ENCODE assay signal across 18 cellular contexts in genomic region chr2:61287254-61287653, GRCh38.
A peak's percentile ranks its signal among the peaks of the same experiment; 100 is the strongest.
DNase-seq lines count a peak whose midpoint lies in the region; ATAC-seq, FAIRE-seq and TF ChIP-seq lines count a peak whose summit lies in the region.
"Had no signal": no experiment of that assay in that cellular context is flagged by ENCODE, and none has a peak within 500 bp of the region (broad histone marks: within the 10 kb centered on the region; RNA-seq: fewer than 3 reads in every experiment).

No MANE protein-coding gene starts in this region.

- H3K27me3 Mint-ChIP-seq in Calu3 (ENCODE audit: unreplicated experiment) (no peaks in the 10 kb centered on the region), astrocyte (ENCODE audit: low read depth, unreplicated experiment) (no peaks in the 10 kb centered on the region)

- intact Hi-C loops in Calu3 (cut with micrococcal nuclease; ENCODE audit: unreplicated experiment): no loop called here
- intact Hi-C loops in HepG2 (cut with micrococcal nuclease; ENCODE audit: unreplicated experiment): no loop called here
- intact Hi-C loops in dorsolateral prefrontal cortex (cut with DNase I): no loop called here

- H3K27ac ChIP-seq in A549: no peak overlapping the region; a peak in 1 of 6 replicates
- H3K27ac ChIP-seq in astrocyte (ENCODE audit: low read depth, low read length): no peak overlapping the region
- no peak overlapping the region for H3K27ac ChIP-seq in HepG2 (ENCODE audit: extremely low read length, insufficient read depth, low read length)
- H3K27ac ChIP-seq in dorsolateral prefrontal cortex: no peak overlapping the region
- H3K27ac ChIP-seq: C4-2B had no signal

- POLR2A ChIA-PET in A549 (lab: Yijun Ruan, JAX) (no interaction called here), HepG2 (lab: Yijun Ruan, JAX) (no interaction called here)

- no peak overlapping the region for H3K4me3 ChIP-seq in A549
- no peak overlapping the region for H3K4me3 ChIP-seq in astrocyte (ENCODE audit: insufficient read depth, low read depth, low read length)
- H3K4me3 ChIP-seq in HepG2 (replicated peaks in 1 of 3; ENCODE audit: insufficient read depth in 1 of 3, low read depth in 2 of 3, low read length in 3 of 3): no peak overlapping the region
- no peak overlapping the region for H3K4me3 ChIP-seq in dorsolateral prefrontal cortex
- H3K4me3 ChIP-seq: SK-N-MC had no signal

- no peaks in the 10 kb centered on the region for H3K9me3 ChIP-seq in A549
- H3K9me3 ChIP-seq in astrocyte (ENCODE audit: insufficient read depth, low read depth, low read length): no peaks in the 10 kb centered on the region
- H3K9me3 ChIP-seq in HepG2 (ENCODE audit: low read length): no peaks in the 10 kb centered on the region

- H3K9me3 Mint-ChIP-seq in Calu3 (ENCODE audit: low read depth, unreplicated experiment): no peaks in the 10 kb centered on the region
- H3K9me3 Mint-ChIP-seq in astrocyte (ENCODE audit: unreplicated experiment): no peaks in the 10 kb centered on the region

- BruUV-seq in Calu3 (replicated peaks; lab: Mats Ljungman, UMichigan) (no TSS peak), HepG2 (replicated peaks; lab: Mats Ljungman, UMichigan) (no TSS peak)

- TF ChIP-seq RAD21 in A549 (conservative IDR thresholded peaks at IDR 0.05 in 1 of 2, IDR thresholded peaks at IDR 0.05 in 1 of 2) (no peak), HepG2 (CRISPR knock-in tag; IDR thresholded peaks at IDR 0.05) (no peak)

- CTCF ChIA-PET in A549 (lab: Yijun Ruan, JAX): no interaction called here
- CTCF ChIA-PET in Calu3 (lab: Charles Lee): no interaction called here
- CTCF ChIA-PET in HepG2 (lab: Yijun Ruan, JAX; ENCODE audit: low intra/inter-chr PET ratio, low total read pairs): no interaction called here

- H3K9ac ChIP-seq in astrocyte (ENCODE audit: low read length) (no peak overlapping the region), HepG2 (ENCODE audit: insufficient read depth, low read depth, low read length) (no peak overlapping the region)

- H3K36me3 Mint-ChIP-seq in Calu3 (ENCODE audit: insufficient read depth, unreplicated experiment): peaks cover 7% of the 10 kb centered on the region
- peaks cover 10% of the 10 kb centered on the region for H3K36me3 Mint-ChIP-seq in astrocyte (ENCODE audit: low read depth, unreplicated experiment)

- peak; percentile 43 for FAIRE-seq in A549 (lab: Jason Lieb, UNC)
- no peak for FAIRE-seq in astrocyte (lab: Jason Lieb, UNC)
- no peak for FAIRE-seq in HepG2 (lab: Jason Lieb, UNC)
- FAIRE-seq: H1 had no signal

- H3K4me2 ChIP-seq in A549 (no peak overlapping the region), astrocyte (ENCODE audit: low read length) (no peak overlapping the region), HepG2 (ENCODE audit: low read depth, low read length) (no peak overlapping the region)

- H4K20me1 ChIP-seq in astrocyte (ENCODE audit: insufficient read depth, low read length) (no peaks in the 10 kb centered on the region), HepG2 (ENCODE audit: insufficient read depth, low read length) (no peaks in the 10 kb centered on the region)

- 86% methylated on average over 4 of the region's 4 CpGs for WGBS in A549 (ENCODE audit: missing lambda C conversion rate)
- 96% methylated on average over 4 of the region's 4 CpGs for WGBS in HepG2 (ENCODE audit: low lambda C conversion rate)

- ATAC-seq in A549 (no peak), HepG2 (no peak), HG03460 (IDR thresholded peaks at IDR 0.05; ENCODE audit: unreplicated experiment) (no peak), GM18520 (IDR thresholded peaks at IDR 0.05; ENCODE audit: unreplicated experiment) (no peak)

- H3K27ac Mint-ChIP-seq in Calu3 (ENCODE audit: unreplicated experiment) (peak overlapping the region; percentile 85), astrocyte (ENCODE audit: unreplicated experiment) (peak overlapping the region; percentile 60)

- H3K27me3 ChIP-seq in astrocyte (ENCODE audit: insufficient read depth, low read length): no peaks in the 10 kb centered on the region
- no peaks in the 10 kb centered on the region for H3K27me3 ChIP-seq in HepG2 (ENCODE audit: control insufficient read depth in 1 of 2, insufficient read depth in 2 of 2, low read length in 2 of 2)
- no peaks in the 10 kb centered on the region for H3K27me3 ChIP-seq in dorsolateral prefrontal cortex

- TF ChIP-seq CTCF in A549 (IDR thresholded peaks at IDR 0.05): no peak
- no peak for TF ChIP-seq CTCF in Calu3 (IDR thresholded peaks at IDR 0.05; ENCODE audit: unreplicated experiment)
- no peak for TF ChIP-seq CTCF in astrocyte (IDR thresholded peaks at IDR 0.05; ENCODE audit: insufficient read depth, low read depth, low read length)
- TF ChIP-seq CTCF in HepG2 (CRISPR knock-in tag; IDR thresholded peaks at IDR 0.05): no peak
- no peak for TF ChIP-seq CTCF in dorsolateral prefrontal cortex (IDR thresholded peaks at IDR 0.05 in 54 of 56, conservative IDR thresholded peaks at IDR 0.05 in 2 of 56; ENCODE audit: low read depth in 1 of 56, partially characterized antibody in 56 of 56)

- TF ChIP-seq POLR2A in A549 (IDR thresholded peaks at IDR 0.05; ENCODE audit: low read length) (no peak), HepG2 (IDR thresholded peaks at IDR 0.05; ENCODE audit: insufficient read depth in 1 of 2, low read depth in 2 of 2, low read length in 2 of 2) (no peak)

- peaks cover 10% of the 10 kb centered on the region; the same call in 2 of the 3 replicates for H3K4me1 ChIP-seq in A549
- H3K4me1 ChIP-seq in astrocyte (ENCODE audit: insufficient read depth, low read length): no peaks in the 10 kb centered on the region
- no peaks in the 10 kb centered on the region for H3K4me1 ChIP-seq in HepG2 (ENCODE audit: insufficient read depth, low read length)

- H3K79me2 ChIP-seq in astrocyte (ENCODE audit: insufficient read depth, low read length) (no peaks in the 10 kb centered on the region), HepG2 (ENCODE audit: insufficient read depth, low read length) (no peaks in the 10 kb centered on the region)

- in situ Hi-C loops in HepG2 (cut with HindIII; ENCODE audit: extremely low pct_ligation_motif_present, low pct_unique_long_range_greater_than_20kb): no loop called here

- H3K4me3 Mint-ChIP-seq in Calu3 (ENCODE audit: low read depth, unreplicated experiment) (no peak overlapping the region), astrocyte (ENCODE audit: unreplicated experiment) (no peak overlapping the region)

- H2AFZ ChIP-seq in astrocyte (ENCODE audit: low read depth, low read length): no peak overlapping the region
- H2AFZ ChIP-seq in HepG2 (ENCODE audit: low read length): no peak overlapping the region

- H3K36me3 ChIP-seq in astrocyte (ENCODE audit: insufficient read depth, low read length) (peaks cover 11% of the 10 kb centered on the region), HepG2 (replicated peaks in 1 of 2; ENCODE audit: control insufficient read depth in 1 of 2, insufficient read depth in 2 of 2, low read length in 2 of 2) (peaks cover 13 to 53% of the 10 kb centered on the region in 2 experiments)

- no peaks in the 10 kb centered on the region for H3K4me1 Mint-ChIP-seq in Calu3 (ENCODE audit: low read depth, unreplicated experiment)
- peaks cover 2% of the 10 kb centered on the region for H3K4me1 Mint-ChIP-seq in astrocyte (ENCODE audit: low read depth, unreplicated experiment)

- DNase-seq in A549 (ENCODE audit: low read depth in 1 of 2, low spot score in 1 of 2): no peak
- DNase-seq in Calu3: no peak
- DNase-seq in astrocyte (ENCODE audit: low read depth): no peak
- no peak for DNase-seq in HepG2 (ENCODE audit: low spot score)
- DNase-seq in dorsolateral prefrontal cortex: no peak
- no peak for DNase-seq in stimulated activated CD4-positive, alpha-beta T cell treated with anti-CD3 and anti-CD28 coated beads, Interleukin-2, amount 100 ng/mL, for 24 hours
- DNase-seq: ACHN, DMS 273 treated with DMSO at 0.1 percent for 48 hours, DND-41, NCI-H1105 treated with DMSO at 0.1 percent for 48 hours, NCI-H1694 treated with DMSO at 0.1 percent for 48 hours, NCI-H748 treated with DMSO at 0.1 percent for 48 hours, SHP77 had no signal

- TF ChIP-seq EP300 in A549 (IDR thresholded peaks at IDR 0.05) (no peak), HepG2 (IDR thresholded peaks at IDR 0.05; ENCODE audit: low read depth in 2 of 2, low read length in 2 of 2) (no peak), HepG2 (CRISPR knock-in tag; IDR thresholded peaks at IDR 0.05; ENCODE audit: borderline replicate concordance) (no peak)

TF ChIP-seq in A549, 52 proteins besides CTCF, POLR2A, EP300 and RAD21:
- TF ChIP-seq TP53 (CRISPR knock-in tag; IDR thresholded peaks at IDR 0.05): no peak
- no peak for TF ChIP-seq BCL3 (IDR thresholded peaks at IDR 0.05)
- no peak for TF ChIP-seq ESRRA (IDR thresholded peaks at IDR 0.05; ENCODE audit: borderline replicate concordance, low read length)

TF ChIP-seq in HepG2, 621 proteins besides CTCF, POLR2A, EP300 and RAD21:
- peak; percentile 63 for TF ChIP-seq RBM22 (optimal IDR thresholded peaks at IDR 0.05; ENCODE audit: low read length)
- TF ChIP-seq ZBTB39 (CRISPR knock-in tag; IDR thresholded peaks at IDR 0.05): no peak
